29 cellular contexts compared by ENCODE assay signal in the genomic region with DNA sequence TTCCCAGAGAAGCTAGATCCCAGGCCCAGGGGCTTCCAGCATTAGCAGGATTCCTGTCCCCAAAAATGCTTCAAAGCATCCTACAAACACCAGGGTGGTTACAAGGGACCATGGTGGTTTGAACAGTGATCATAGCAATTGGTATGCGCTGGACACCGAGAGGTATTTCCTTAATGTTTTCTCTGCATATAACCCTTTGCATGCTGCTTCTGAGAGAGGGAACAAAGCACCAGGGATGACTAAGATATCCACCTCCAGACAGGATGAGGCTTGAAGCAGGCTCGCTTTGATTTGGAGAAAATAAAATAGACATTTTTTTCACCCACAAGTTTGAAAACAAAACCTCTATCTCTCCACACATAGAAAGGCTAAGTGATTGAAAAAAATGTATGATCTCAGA. TPM values are rescaled to one million over a fixed set of nuclear protein-coding genes. Genes with fewer than 3 reads are reported as not detected.
DNase-seq lines count a peak whose midpoint lies in the region; ATAC-seq, FAIRE-seq and TF ChIP-seq lines count a peak whose summit lies in the region.
"Had no signal": no experiment of that assay in that cellular context is flagged by ENCODE, and none has a peak within 500 bp of the region (broad histone marks: within the 10 kb centered on the region; RNA-seq: fewer than 3 reads in every experiment).

No MANE protein-coding gene starts in this region.

- H3K9me3 ChIP-seq in breast epithelium (no peaks in the 10 kb centered on the region), keratinocyte (ENCODE audit: control insufficient read depth, low read depth, low read length) (no peaks in the 10 kb centered on the region), heart right ventricle (no peaks in the 10 kb centered on the region), gastroesophageal sphincter (no peaks in the 10 kb centered on the region), T-helper 17 cell (ENCODE audit: control insufficient read depth, low read length, poor library complexity, severe bottlenecking) (no peaks in the 10 kb centered on the region)
- H3K9me3 ChIP-seq: right atrium auricular region, SJSA1 had no signal

- POLR2A ChIA-PET in MCF 10A (lab: Yijun Ruan, JAX) = interaction anchor here (1.4 kb wide), 1 partner anchor 10 kb away, joined by 3 read pairs; no protein-coding TSS in a partner anchor

- intact Hi-C loops in MCF 10A (cut with micrococcal nuclease) (no loop called here), breast epithelium (cut with DNase I; ENCODE audit: low total_unique reads) (no loop called here), heart right ventricle (cut with DNase I) (no loop called here)

- H3K4me3 Mint-ChIP-seq in MCF 10A (ENCODE audit: unreplicated experiment) = no peak overlapping the region
- no peak overlapping the region for H3K4me3 Mint-ChIP-seq in activated CD8-positive, alpha-beta memory T cell treated with anti-CD3 and anti-CD28 coated beads, Interleukin-2, amount 10 ng/mL, durations not matched to agents 7 days and 5 days
- H3K4me3 Mint-ChIP-seq in T-helper 17 cell = no peak overlapping the region
- H3K4me3 Mint-ChIP-seq: activated naive CD4-positive, alpha-beta T cell treated with anti-CD3 and anti-CD28 coated beads, Interleukin-2, amount 50 U/mL, for 24 hours; CD4-positive, alpha-beta memory T cell; neural crest cell; stimulated activated memory B cell treated with anti-CD40 and anti-IgM and Interleukin-4, amounts not matched to agents 10 μg/mL and 1 μg/mL and 100 μg/mL, for 72 hours; T-cell had no signal

- H3K27me3 ChIP-seq in breast epithelium (no peaks in the 10 kb centered on the region), brain microvascular endothelial cell (replicated peaks) (no peaks in the 10 kb centered on the region), keratinocyte (ENCODE audit: control insufficient read depth, extremely low read depth, insufficient read depth, low read length) (no peaks in the 10 kb centered on the region), heart right ventricle (no peaks in the 10 kb centered on the region), gastroesophageal sphincter (no peaks in the 10 kb centered on the region)
- H3K27me3 ChIP-seq: right atrium auricular region, SJSA1 had no signal

- H2AFZ ChIP-seq in keratinocyte (ENCODE audit: control insufficient read depth, low read length) = peak overlapping the region; percentile 72
- H2AFZ ChIP-seq: parathyroid adenoma had no signal

- H4K20me1 ChIP-seq in keratinocyte (ENCODE audit: control insufficient read depth, extremely low read depth, insufficient read depth, low read length) = no peaks in the 10 kb centered on the region

- TF ChIP-seq POLR2A in breast epithelium (IDR thresholded peaks at IDR 0.05) (no peak), gastroesophageal sphincter (IDR thresholded peaks at IDR 0.05) (no peak)

- DNase-seq in MCF 10A (ENCODE audit: unreplicated experiment) (peak; percentile 13), breast epithelium (ENCODE audit: low spot score in 2 of 2) (no peak), brain microvascular endothelial cell (peak; percentile 59), keratinocyte (ENCODE audit: low read depth, low spot score) (no peak), heart right ventricle (no peak), T-helper 17 cell (no peak)
- DNase-seq in activated CD8-positive, alpha-beta memory T cell treated with anti-CD3 and anti-CD28 coated beads, Interleukin-2, amount 10 ng/mL, durations not matched to agents 7 days and 5 days = no peak
- DNase-seq: activated CD4-positive, CD25-positive, alpha-beta regulatory T cell; CD4-positive, alpha-beta memory T cell; cerebellar nuclear complex; GDM1; NCI-H146; NCI-H2107; NCI-H774; stimulated activated CD4-positive, alpha-beta T cell treated with anti-CD3 and anti-CD28 coated beads, Interleukin-4, amount 100 ng/mL, for 24 hours; T-cell had no signal

- H3K4me2 ChIP-seq in keratinocyte (ENCODE audit: control insufficient read depth, extremely low read depth, insufficient read depth, low read depth, low read length) = peak overlapping the region; percentile 73
- H3K4me2 ChIP-seq: KMS-11 had no signal

- dilution Hi-C loops in keratinocyte (cut with MboI; ENCODE audit: extremely low pct_ligation_motif_present, low sequenced_read_pairs) = no loop called here

- WGBS in heart right ventricle, 2 donors = 74 to 87% methylated on average over 3 of the region's 3 CpGs
- WGBS in gastroesophageal sphincter (ENCODE audit: low coverage in 1 of 2), 2 donors = 89 to 96% methylated on average over 3 of the region's 3 CpGs

- peak; percentile 97 for FAIRE-seq in keratinocyte (lab: Jason Lieb, UNC)
- FAIRE-seq: GM19239 had no signal

- no peaks in the 10 kb centered on the region for H3K27me3 Mint-ChIP-seq in MCF 10A (ENCODE audit: insufficient read depth, unreplicated experiment)
- peaks cover 9% of the 10 kb centered on the region for H3K27me3 Mint-ChIP-seq in activated CD8-positive, alpha-beta memory T cell treated with anti-CD3 and anti-CD28 coated beads, Interleukin-2, amount 10 ng/mL, durations not matched to agents 7 days and 5 days
- H3K27me3 Mint-ChIP-seq in T-helper 17 cell = no peaks in the 10 kb centered on the region
- H3K27me3 Mint-ChIP-seq: stimulated activated memory B cell treated with anti-CD40 and anti-IgM and Interleukin-4, amounts not matched to agents 10 μg/mL and 1 μg/mL and 100 μg/mL, for 72 hours had no signal

- in situ Hi-C loops in brain microvascular endothelial cell (cut with HindIII; ENCODE audit: low pct_ligation_motif_present, low sequenced_read_pairs) = no loop called here

- H3K4me1 ChIP-seq in breast epithelium = no peaks in the 10 kb centered on the region
- peaks cover 22% of the 10 kb centered on the region for H3K4me1 ChIP-seq in keratinocyte (ENCODE audit: control insufficient read depth, extremely low read depth, insufficient read depth, low read length)
- peaks cover 0 to 7% (median 0%) of the 10 kb centered on the region in 9 donors for H3K4me1 ChIP-seq in heart right ventricle
- H3K4me1 ChIP-seq in gastroesophageal sphincter = no peaks in the 10 kb centered on the region
- H3K4me1 ChIP-seq: parathyroid adenoma, right atrium auricular region had no signal

- H3K4me3 ChIP-seq in breast epithelium = no peak overlapping the region
- no peak overlapping the region for H3K4me3 ChIP-seq in brain microvascular endothelial cell (ENCODE audit: low read depth, low read length)
- H3K4me3 ChIP-seq in keratinocyte (ENCODE audit: control insufficient read depth in 2 of 3, extremely low read depth in 1 of 3, insufficient read depth in 2 of 3, low read depth in 1 of 3, low read length in 3 of 3) = no peak overlapping the region
- H3K4me3 ChIP-seq in heart right ventricle = no peak overlapping the region
- H3K4me3 ChIP-seq in gastroesophageal sphincter = no peak overlapping the region
- H3K4me3 ChIP-seq: right atrium auricular region, SJSA1 had no signal

- H3K4me1 Mint-ChIP-seq in MCF 10A (ENCODE audit: insufficient read depth, unreplicated experiment) (peaks cover 6% of the 10 kb centered on the region), T-helper 17 cell (no peaks in the 10 kb centered on the region)
- no peaks in the 10 kb centered on the region for H3K4me1 Mint-ChIP-seq in activated CD8-positive, alpha-beta memory T cell treated with anti-CD3 and anti-CD28 coated beads, Interleukin-2, amount 10 ng/mL, durations not matched to agents 7 days and 5 days
- H3K4me1 Mint-ChIP-seq: activated naive CD4-positive, alpha-beta T cell treated with anti-CD3 and anti-CD28 coated beads, Interleukin-2, amount 50 U/mL, for 24 hours; CD4-positive, alpha-beta memory T cell; stimulated activated memory B cell treated with anti-CD40 and anti-IgM and Interleukin-4, amounts not matched to agents 10 μg/mL and 1 μg/mL and 100 μg/mL, for 72 hours; T-cell had no signal

- no peaks in the 10 kb centered on the region for H3K36me3 Mint-ChIP-seq in MCF 10A (ENCODE audit: insufficient read depth, unreplicated experiment)
- no peaks in the 10 kb centered on the region for H3K36me3 Mint-ChIP-seq in activated CD8-positive, alpha-beta memory T cell treated with anti-CD3 and anti-CD28 coated beads, Interleukin-2, amount 10 ng/mL, durations not matched to agents 7 days and 5 days
- H3K36me3 Mint-ChIP-seq in T-helper 17 cell (ENCODE audit: low read depth) = peaks cover 1% of the 10 kb centered on the region
- H3K36me3 Mint-ChIP-seq: activated naive CD4-positive, alpha-beta T cell treated with anti-CD3 and anti-CD28 coated beads, Interleukin-2, amount 50 U/mL, for 24 hours had no signal

- no peak for TF ChIP-seq EP300 in gastroesophageal sphincter (IDR thresholded peaks at IDR 0.05)

- H3K36me3 ChIP-seq in breast epithelium (no peaks in the 10 kb centered on the region), brain microvascular endothelial cell (replicated peaks) (no peaks in the 10 kb centered on the region), keratinocyte (ENCODE audit: control insufficient read depth in 2 of 2, extremely low read depth in 1 of 2, insufficient read depth in 2 of 2, low read length in 2 of 2) (no peaks in the 10 kb centered on the region), heart right ventricle (no peaks in the 10 kb centered on the region), gastroesophageal sphincter (no peaks in the 10 kb centered on the region)
- H3K36me3 ChIP-seq: right atrium auricular region, SJSA1 had no signal

- CTCF ChIA-PET in MCF 10A (lab: Yijun Ruan, JAX) = interaction anchor here (0.6 to 0.9 kb wide), 2 partner anchors 97 to 105 kb away, joined by 3 to 6 read pairs; no protein-coding TSS in a partner anchor
- CTCF ChIA-PET in activated CD8-positive, alpha-beta memory T cell treated with anti-CD3 and anti-CD28 coated beads, Interleukin-2, amount 10 ng/mL, durations not matched to agents 7 days and 5 days (lab: Charles Lee) = no interaction called here

- no peak overlapping the region for H3K9ac ChIP-seq in keratinocyte (ENCODE audit: control insufficient read depth, extremely low read depth, insufficient read depth, low read length)
- H3K9ac ChIP-seq: KMS-11, parathyroid adenoma had no signal

- H3K9me3 Mint-ChIP-seq in MCF 10A (ENCODE audit: unreplicated experiment) = no peaks in the 10 kb centered on the region
- no peaks in the 10 kb centered on the region for H3K9me3 Mint-ChIP-seq in activated CD8-positive, alpha-beta memory T cell treated with anti-CD3 and anti-CD28 coated beads, Interleukin-2, amount 10 ng/mL, durations not matched to agents 7 days and 5 days (ENCODE audit: low read depth)
- H3K9me3 Mint-ChIP-seq: activated naive CD4-positive, alpha-beta T cell treated with anti-CD3 and anti-CD28 coated beads, Interleukin-2, amount 50 U/mL, for 24 hours; CD4-positive, alpha-beta memory T cell; neural crest cell; stimulated activated memory B cell treated with anti-CD40 and anti-IgM and Interleukin-4, amounts not matched to agents 10 μg/mL and 1 μg/mL and 100 μg/mL, for 72 hours; T-cell had no signal

- no peaks in the 10 kb centered on the region for H3K79me2 ChIP-seq in keratinocyte (ENCODE audit: control insufficient read depth, insufficient read depth, low read length)
- H3K79me2 ChIP-seq: parathyroid adenoma had no signal

- no peaks in the 10 kb centered on the region for H3K9me1 ChIP-seq in keratinocyte (ENCODE audit: control insufficient read depth, extremely low read depth, insufficient read depth, low read length)

- H3K27ac ChIP-seq in breast epithelium (no peak overlapping the region), brain microvascular endothelial cell (no peak overlapping the region), keratinocyte (ENCODE audit: control insufficient read depth, insufficient read depth, low read length) (peak overlapping the region; percentile 61), heart right ventricle (no peak overlapping the region), gastroesophageal sphincter (no peak overlapping the region)
- H3K27ac ChIP-seq: 22Rv1, KMS-11, parathyroid adenoma, right atrium auricular region, SJSA1 had no signal

- H3K27ac Mint-ChIP-seq in MCF 10A (ENCODE audit: low read depth, unreplicated experiment) (no peak overlapping the region), T-helper 17 cell (no peak overlapping the region)
- no peak overlapping the region for H3K27ac Mint-ChIP-seq in activated CD8-positive, alpha-beta memory T cell treated with anti-CD3 and anti-CD28 coated beads, Interleukin-2, amount 10 ng/mL, durations not matched to agents 7 days and 5 days
- H3K27ac Mint-ChIP-seq: activated naive CD4-positive, alpha-beta T cell treated with anti-CD3 and anti-CD28 coated beads, Interleukin-2, amount 50 U/mL, for 24 hours; CD4-positive, alpha-beta memory T cell; stimulated activated memory B cell treated with anti-CD40 and anti-IgM and Interleukin-4, amounts not matched to agents 10 μg/mL and 1 μg/mL and 100 μg/mL, for 72 hours; T-cell had no signal

- TF ChIP-seq CTCF in MCF 10A (IDR thresholded peaks at IDR 0.05; ENCODE audit: unreplicated experiment) (no peak), breast epithelium (IDR thresholded peaks at IDR 0.05) (no peak), brain microvascular endothelial cell (IDR thresholded peaks at IDR 0.05; ENCODE audit: low read depth, low read length, missing control alignments) (no peak), keratinocyte (optimal IDR thresholded peaks at IDR 0.05 in 1 of 3, IDR thresholded peaks at IDR 0.05 in 1 of 3, conservative IDR thresholded peaks at IDR 0.05 in 1 of 3; ENCODE audit: extremely low read depth in 1 of 3, insufficient read depth in 2 of 3, low read length in 3 of 3) (no peak), heart right ventricle (IDR thresholded peaks at IDR 0.05) (no peak), gastroesophageal sphincter (IDR thresholded peaks at IDR 0.05) (no peak)

- BruUV-seq in MCF 10A (replicated peaks; lab: Mats Ljungman, UMichigan) = no TSS peak

- no peak for ATAC-seq in heart right ventricle
- no peak for ATAC-seq in gastroesophageal sphincter
- ATAC-seq in activated CD8-positive, alpha-beta memory T cell treated with anti-CD3 and anti-CD28 coated beads, Interleukin-2, amount 10 ng/mL, durations not matched to agents 7 days and 5 days = no peak
- ATAC-seq in T-helper 17 cell = no peak
- ATAC-seq: HCT116; stimulated activated memory B cell treated with anti-CD40 and anti-IgM and Interleukin-4, amounts not matched to agents 10 μg/mL and 1 μg/mL and 100 μg/mL, for 72 hours; T-cell had no signal

RNA-seq across cellular contexts. Expression of gene TSPYL6, which starts 50.5 kb away (rescaled TPM):
- total RNA-seq in MCF 10A (2022) = not detected in 2 replicates
- not detected for total RNA-seq in breast epithelium
- polyA plus RNA-seq in keratinocyte = not detected in 3 replicates
- not detected for polyA plus RNA-seq in keratinocyte (2011; ENCODE audit: low read depth)
- not detected in 2 replicates for polyA plus RNA-seq in keratinocyte (2011; cell fraction: cytosol; rRNA removed)
- polyA plus RNA-seq in keratinocyte (2011; cell fraction: nucleus; rRNA removed) = not detected in 2 replicates
- 0.13 TPM in 1 of 2 replicates, not detected in the other for polyA plus RNA-seq in keratinocyte (2012; ENCODE audit: low replicate concordance)
- polyA minus RNA-seq in keratinocyte = not detected in 3 replicates
- not detected for polyA minus RNA-seq in keratinocyte (2011; cell fraction: cytosol; rRNA and poly(A)+ RNA removed)
- polyA minus RNA-seq in keratinocyte (2011; cell fraction: nucleus; rRNA and poly(A)+ RNA removed) = not detected in 2 replicates
- under 1 TPM in 3 of 10 donors, not detected in 7; 0.07 to 0.21 (median 0.20) TPM for total RNA-seq in heart right ventricle
- polyA plus RNA-seq in heart right ventricle = under 1 TPM; 0.01 to 0.22 TPM
- total RNA-seq in gastroesophageal sphincter = under 1 TPM in 1 of 4 donors, not detected in 3; 0.31 TPM
- total RNA-seq in activated CD8-positive, alpha-beta memory T cell treated with anti-CD3 and anti-CD28 coated beads, Interleukin-2, amount 10 ng/mL, durations not matched to agents 7 days and 5 days = not detected
- total RNA-seq in T-helper 17 cell = not detected
- total RNA-seq: CD4-positive, alpha-beta memory T cell; lung microvascular endothelial cell; neural crest cell; right atrium auricular region; SJSA1; T-cell; ureter had no signal
- polyA plus RNA-seq: CD4-positive, alpha-beta memory T cell had no signal

Comparison
In these comparisons a context has a peak if more than half of its experiments do, and no peak if none do; other contexts are left out.
1. DNase-seq: peak in MCF 10A (single experiment) and brain microvascular endothelial cell (single experiment); none in breast epithelium (0 of 2), keratinocyte (single experiment), heart right ventricle (0 of 2), activated CD8-positive, alpha-beta memory T cell treated with anti-CD3 and anti-CD28 coated beads, Interleukin-2, amount 10 ng/mL, durations not matched to agents 7 days and 5 days (single experiment) and T-helper 17 cell (0 of 3).